8 cellular contexts compared by ENCODE assay signal in genomic region chr11:46352063-46352841, GRCh38. TPM values are rescaled to one million over a fixed set of nuclear protein-coding genes. Genes with fewer than 3 reads are reported as not detected.
A peak's percentile ranks its signal among the peaks of the same experiment; 100 is the strongest.
DNase-seq lines count a peak whose midpoint lies in the region; ATAC-seq, FAIRE-seq and TF ChIP-seq lines count a peak whose summit lies in the region.

No MANE protein-coding gene starts in this region.

- H3K4me3 ChIP-seq in SK-N-MC (no peak overlapping the region), heart left ventricle (peak overlapping the region in 9 of 12 donors; percentile 5 to 39 (median 26)), small intestine (ENCODE audit: low read depth in 1 of 2, low read length in 2 of 2) (no peak overlapping the region)

- H3K36me3 Mint-ChIP-seq in activated naive CD4-positive, alpha-beta T cell treated with anti-CD3 and anti-CD28 coated beads, Interleukin-2, amount 50 U/mL, for 24 hours: peaks cover 4% of the 10 kb centered on the region

- peak; percentile 83 for TF ChIP-seq CTCF in GM20000 (IDR thresholded peaks at IDR 0.05; ENCODE audit: extremely low read depth, missing control alignments)
- TF ChIP-seq CTCF in heart left ventricle (IDR thresholded peaks at IDR 0.05): peak; percentile 90 to 98 (median 94)

- intact Hi-C loops in heart left ventricle (cut with DNase I): loop anchor here in 2 of 10 donors (2.0 kb wide), 1 partner anchor 15 kb away; no protein-coding TSS in a partner anchor

- H3K9me3 Mint-ChIP-seq in activated naive CD4-positive, alpha-beta T cell treated with anti-CD3 and anti-CD28 coated beads, Interleukin-2, amount 50 U/mL, for 24 hours: no peaks in the 10 kb centered on the region

- no peak for TF ChIP-seq POLR2A in heart left ventricle (IDR thresholded peaks at IDR 0.05)

- H3K36me3 ChIP-seq in SK-N-MC (ENCODE audit: insufficient read depth, low read length) (no peaks in the 10 kb centered on the region), heart left ventricle (peaks cover 0 to 17% (median 0%) of the 10 kb centered on the region in 9 donors), small intestine (ENCODE audit: control insufficient read depth in 2 of 2, insufficient read depth in 2 of 2, low read length in 2 of 2) (no peaks in the 10 kb centered on the region)

- 49 to 71% (median 51%) methylated on average over 13 to 33 of the region's 33 CpGs for WGBS in heart left ventricle, 4 donors
- WGBS in small intestine, 3 donors: 13 to 46% (median 22%) methylated on average over 28 to 33 of the region's 33 CpGs

- H3K4me3 Mint-ChIP-seq in activated naive CD4-positive, alpha-beta T cell treated with anti-CD3 and anti-CD28 coated beads, Interleukin-2, amount 50 U/mL, for 24 hours: peak overlapping the region; percentile 85

- H3K9me3 ChIP-seq in SK-N-MC (ENCODE audit: low read depth, low read length): no peaks in the 10 kb centered on the region
- H3K9me3 ChIP-seq in heart left ventricle: no peaks in the 10 kb centered on the region
- no peaks in the 10 kb centered on the region for H3K9me3 ChIP-seq in small intestine (ENCODE audit: control insufficient read depth, low read depth)

- peaks cover 80% of the 10 kb centered on the region for H3K4me1 Mint-ChIP-seq in activated naive CD4-positive, alpha-beta T cell treated with anti-CD3 and anti-CD28 coated beads, Interleukin-2, amount 50 U/mL, for 24 hours

- peaks cover 5 to 90% (median 50%) of the 10 kb centered on the region in 12 donors for H3K4me1 ChIP-seq in heart left ventricle
- H3K4me1 ChIP-seq in small intestine (ENCODE audit: control insufficient read depth in 2 of 2, insufficient read depth in 1 of 2, low read depth in 1 of 2, low read length in 1 of 2): peaks cover 7% of the 10 kb centered on the region in 2 donors

- ATAC-seq in heart left ventricle (peak; percentile 17 to 57 (median 34)), HG02981 (IDR thresholded peaks at IDR 0.05; ENCODE audit: unreplicated experiment) (no peak)

- DNase-seq in GM20000 (ENCODE audit: low spot score): peak; percentile 72
- no peak for DNase-seq in SK-N-MC (ENCODE audit: low read depth, low spot score)
- DNase-seq in heart left ventricle: peak in 4 of 5 donors; percentile 60 to 82 (median 66)
- peak; percentile 65 for DNase-seq in small intestine
- DNase-seq in NCI-H774 (lab: John Stamatoyannopoulos, UW): no peak
- no peak for DNase-seq in HK-2 (ENCODE audit: unreplicated experiment)

- no peaks in the 10 kb centered on the region for H3K27me3 Mint-ChIP-seq in activated naive CD4-positive, alpha-beta T cell treated with anti-CD3 and anti-CD28 coated beads, Interleukin-2, amount 50 U/mL, for 24 hours

- FAIRE-seq in small intestine (lab: Jason Lieb, UNC): no peak

- peak overlapping the region; percentile 88 for H3K27ac Mint-ChIP-seq in activated naive CD4-positive, alpha-beta T cell treated with anti-CD3 and anti-CD28 coated beads, Interleukin-2, amount 50 U/mL, for 24 hours

- no peak overlapping the region for H3K9ac ChIP-seq in SK-N-MC (ENCODE audit: insufficient read length)

- H3K27me3 ChIP-seq in heart left ventricle (no peaks in the 10 kb centered on the region), small intestine (ENCODE audit: control insufficient read depth in 2 of 2, insufficient read depth in 2 of 2, low read length in 2 of 2) (no peaks in the 10 kb centered on the region)

- H3K27ac ChIP-seq in SK-N-MC (peak overlapping the region; percentile 13; the same call in 1 of the 2 replicates), heart left ventricle (peak overlapping the region in 11 of 12 donors; percentile 33 to 86 (median 68)), small intestine (ENCODE audit: low read depth in 1 of 2, low read length in 1 of 2) (peak overlapping the region; percentile 22 to 32)

RNA-seq across cellular contexts. Expression of gene DGKZ, which starts 5.0 kb away (rescaled TPM):
- 100 to 1,000 TPM in 1 of 9 donors, 10 to 100 TPM in 8; 57.9 to 114 (median 62.5) TPM for total RNA-seq in heart left ventricle
- polyA plus RNA-seq in heart left ventricle: 10 to 100 TPM; 41.7 to 59.5 TPM
- polyA plus RNA-seq in small intestine: 100 to 1,000 TPM in 2 of 3 donors, 10 to 100 TPM in 1; 90.1 to 122 (median 117) TPM

RNA-seq across cellular contexts. Expression of gene MDK, which starts 29.2 kb away (rescaled TPM):
- total RNA-seq in heart left ventricle: 10 to 100 TPM in 3 of 9 donors, 1 to 10 TPM in 6; 1.9 to 26.5 (median 7.9) TPM
- polyA plus RNA-seq in heart left ventricle (1 to 10 TPM; 2.3 to 4.8 TPM), small intestine (100 to 1,000 TPM; 206 to 356 (median 246) TPM)

RNA-seq across cellular contexts. Expression of gene CHRM4, which starts 39.3 kb away (rescaled TPM):
- under 1 TPM in 3 of 9 donors, not detected in 6; 0.15 to 0.27 (median 0.20) TPM for total RNA-seq in heart left ventricle
- polyA plus RNA-seq in heart left ventricle (under 1 TPM in 1 of 2 donors, not detected in 1; 0.08 TPM), small intestine (1 to 10 TPM in 2 of 3 donors, not detected in 1; 3.1 to 7.8 TPM)

Comparison
In these comparisons a context has a peak if more than half of its experiments do, and no peak if none do; other contexts are left out.
1. DNase-seq: peak in GM20000 (single experiment), heart left ventricle (4 of 5) and small intestine (single experiment); none in SK-N-MC (single experiment), NCI-H774 (single experiment) and HK-2 (single experiment).
2. H3K27ac ChIP-seq: peak in every context shown above with its lines; median percentile 68 in heart left ventricle; 27 in small intestine; 13 in SK-N-MC.
3. H3K4me3 ChIP-seq: peak in heart left ventricle (9 of 12); none in SK-N-MC (single experiment) and small intestine (0 of 2).
4. RNA of gene MDK, which starts 29.2 kb away (polyA plus RNA-seq): 206 to 356 TPM in small intestine; 2.3 to 4.8 TPM in heart left ventricle; every median in the first group is over 10 times any median in the second.